23 cellular contexts compared by ENCODE assay signal in the genomic region with DNA sequence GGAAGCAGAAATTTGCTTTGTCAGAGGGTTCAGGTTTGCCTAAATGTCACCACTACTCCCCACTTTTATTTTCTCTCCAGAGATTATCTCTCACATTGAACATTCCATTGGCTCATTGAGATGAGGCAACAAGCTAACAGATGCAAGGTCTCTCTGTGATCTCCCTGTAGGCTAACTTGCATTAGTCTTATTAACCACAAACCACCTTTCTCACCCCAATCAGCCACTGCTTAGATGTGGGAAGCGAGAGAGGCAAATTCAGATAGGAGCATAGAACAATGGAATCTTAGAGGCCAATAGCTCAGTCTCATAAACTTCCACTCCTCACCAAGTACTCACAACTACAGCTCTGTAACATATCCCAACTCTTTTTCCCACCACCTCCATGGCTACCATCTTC.
DNase-seq lines count a peak whose midpoint lies in the region; FAIRE-seq and TF ChIP-seq lines count a peak whose summit lies in the region.
"Had no signal": no experiment of that assay in that cellular context is flagged by ENCODE, and none has a peak within 500 bp of the region (broad histone marks: within the 10 kb centered on the region; RNA-seq: fewer than 3 reads in every experiment).

No MANE protein-coding gene starts in this region.

- no peaks in the 10 kb centered on the region for H3K36me3 ChIP-seq in BLaER1 treated with 17β-estradiol and CSF1 and Interleukin-3, amounts not matched to agents 10 nM and 100 nM
- H3K36me3 ChIP-seq: SJCRH30 had no signal

- H3K27ac ChIP-seq in BLaER1 treated with 17β-estradiol and CSF1 and Interleukin-3, amounts not matched to agents 10 nM and 100 nM = no peak overlapping the region
- H3K27ac ChIP-seq: A549, RWPE1, SJCRH30 had no signal

- H3K36me3 Mint-ChIP-seq in activated CD4-positive, alpha-beta T cell treated with anti-CD3 and anti-CD28 coated beads, Interleukin-2, amount 10 ng/mL, durations not matched to agents 7 days and 5 days (ENCODE audit: low read depth) = no peaks in the 10 kb centered on the region
- H3K36me3 Mint-ChIP-seq: CD4-positive, CD25-positive, alpha-beta regulatory T cell; IgD-negative memory B cell had no signal

- no peaks in the 10 kb centered on the region for H3K27me3 ChIP-seq in BLaER1 treated with 17β-estradiol and CSF1 and Interleukin-3, amounts not matched to agents 10 nM and 100 nM
- H3K27me3 ChIP-seq: SJCRH30 had no signal

- peaks cover 4 to 20% (median 16%) of the 10 kb centered on the region in 11 experiments; a peak in 13 of 22 replicates for H3K9me3 ChIP-seq in BLaER1 treated with 17β-estradiol and CSF1 and Interleukin-3, amounts not matched to agents 10 nM and 100 nM (replicated peaks in 1 of 11)
- H3K9me3 ChIP-seq: A549, SJCRH30 had no signal

- TF ChIP-seq CTCF in astrocyte of the cerebellum (IDR thresholded peaks at IDR 0.05; ENCODE audit: low read depth, low read length, missing control alignments) = no peak

- H3K4me1 ChIP-seq in BLaER1 treated with 17β-estradiol and CSF1 and Interleukin-3, amounts not matched to agents 10 nM and 100 nM = peaks cover 0 to 10% (median 7%) of the 10 kb centered on the region in 10 experiments; a peak in 9 of 20 replicates
- H3K4me1 ChIP-seq: A549, SJCRH30 had no signal

- H3K27ac Mint-ChIP-seq in activated CD4-positive, alpha-beta T cell treated with anti-CD3 and anti-CD28 coated beads, Interleukin-2, amount 10 ng/mL, durations not matched to agents 7 days and 5 days = no peak overlapping the region
- H3K27ac Mint-ChIP-seq: CD4-positive, CD25-positive, alpha-beta regulatory T cell; HFFc6; IgD-negative memory B cell had no signal

- peak overlapping the region in 7 of 11 experiments; percentile 22 to 55 (median 37); a peak in 12 of 22 replicates for H3K4me2 ChIP-seq in BLaER1 treated with 17β-estradiol and CSF1 and Interleukin-3, amounts not matched to agents 10 nM and 100 nM
- H3K4me2 ChIP-seq: A549 had no signal

- peaks cover 2% of the 10 kb centered on the region for H3K9me3 Mint-ChIP-seq in activated CD4-positive, alpha-beta T cell treated with anti-CD3 and anti-CD28 coated beads, Interleukin-2, amount 10 ng/mL, durations not matched to agents 7 days and 5 days
- H3K9me3 Mint-ChIP-seq: HFFc6, IgD-negative memory B cell had no signal

- CTCF ChIA-PET in activated CD4-positive, alpha-beta T cell treated with anti-CD3 and anti-CD28 coated beads, Interleukin-2, amount 10 ng/mL, durations not matched to agents 7 days and 5 days (lab: Charles Lee) = no interaction called here

- peaks cover 1% of the 10 kb centered on the region for H3K27me3 Mint-ChIP-seq in activated CD4-positive, alpha-beta T cell treated with anti-CD3 and anti-CD28 coated beads, Interleukin-2, amount 10 ng/mL, durations not matched to agents 7 days and 5 days
- H3K27me3 Mint-ChIP-seq: CD4-positive, CD25-positive, alpha-beta regulatory T cell had no signal

- H3K4me3 ChIP-seq in BLaER1 treated with 17β-estradiol and CSF1 and Interleukin-3, amounts not matched to agents 10 nM and 100 nM = no peak overlapping the region
- H3K4me3 ChIP-seq in astrocyte of the cerebellum (ENCODE audit: low read depth, low read length) = no peak overlapping the region
- H3K4me3 ChIP-seq: A549, SJCRH30 had no signal

- no peak for FAIRE-seq in GM12891 (lab: Jason Lieb, UNC)
- FAIRE-seq: A549, H54 had no signal

- H4K20me1 ChIP-seq in BLaER1 treated with 17β-estradiol and CSF1 and Interleukin-3, amounts not matched to agents 10 nM and 100 nM = no peaks in the 10 kb centered on the region

- TF ChIP-seq POLR2A in GM12891 (IDR thresholded peaks at IDR 0.05; ENCODE audit: low read depth, low read length) = no peak

- POLR2A ChIA-PET in activated CD4-positive, alpha-beta T cell treated with anti-CD3 and anti-CD28 coated beads, Interleukin-2, amount 10 ng/mL, durations not matched to agents 7 days and 5 days (lab: Charles Lee) = no interaction called here

- no peaks in the 10 kb centered on the region for H3K4me1 Mint-ChIP-seq in activated CD4-positive, alpha-beta T cell treated with anti-CD3 and anti-CD28 coated beads, Interleukin-2, amount 10 ng/mL, durations not matched to agents 7 days and 5 days
- H3K4me1 Mint-ChIP-seq: CD4-positive, CD25-positive, alpha-beta regulatory T cell had no signal

- H3K4me3 Mint-ChIP-seq in activated CD4-positive, alpha-beta T cell treated with anti-CD3 and anti-CD28 coated beads, Interleukin-2, amount 10 ng/mL, durations not matched to agents 7 days and 5 days = no peak overlapping the region
- H3K4me3 Mint-ChIP-seq: CD4-positive, CD25-positive, alpha-beta regulatory T cell; HFFc6; IgD-negative memory B cell had no signal

- in situ Hi-C loops in astrocyte of the cerebellum (cut with HindIII; ENCODE audit: low sequenced_read_pairs) = no loop called here

- H3K9ac ChIP-seq in BLaER1 treated with 17β-estradiol and CSF1 and Interleukin-3, amounts not matched to agents 10 nM and 100 nM = no peak overlapping the region

- DNase-seq in LHCN-M2 (ENCODE audit: low read depth) (peak; percentile 75), astrocyte of the cerebellum (ENCODE audit: low read depth) (peak; percentile 38), iris pigment epithelial cell (ENCODE audit: low read depth) (peak; percentile 9), GM12891 (ENCODE audit: insufficient read length, low spot score) (no peak), NCI-H187 (lab: John Stamatoyannopoulos, UW) (no peak)
- no peak for DNase-seq in activated T-cell treated with anti-CD3 and anti-CD28 coated beads, Interleukin-2, amount 50 U/mL, for 1 hour
- no peak for DNase-seq in activated CD4-positive, alpha-beta T cell treated with anti-CD3 and anti-CD28 coated beads, Interleukin-2, amount 10 ng/mL, durations not matched to agents 7 days and 5 days
- DNase-seq: AML-193; CD4-positive, CD25-positive, alpha-beta regulatory T cell; DMS53; HFFc6; Kasumi-1; NCI-H1930; NCI-H2171; NCI-H446 treated with DMSO at 0.1 percent for 48 hours; PC-3; SJCRH30; SW 1271 had no signal

TF ChIP-seq in GM12891, 5 proteins besides CTCF, POLR2A, EP300 and RAD21:
- no peak for TF ChIP-seq SPI1 (IDR thresholded peaks at IDR 0.05; ENCODE audit: low read depth, low read length)
- TF ChIP-seq POU2F2 (IDR thresholded peaks at IDR 0.05; ENCODE audit: low read depth, low read length) = no peak
- no peak for TF ChIP-seq TAF1 (IDR thresholded peaks at IDR 0.05; ENCODE audit: low read depth, low read length)
- no peak for TF ChIP-seq PAX5 (IDR thresholded peaks at IDR 0.05; ENCODE audit: insufficient read depth, low read length, severe bottlenecking)
- no peak for TF ChIP-seq POLR2AphosphoS5 (IDR thresholded peaks at IDR 0.05; ENCODE audit: low read depth, low read length)

Comparison
In these comparisons a context has a peak if more than half of its experiments do, and no peak if none do; other contexts are left out.
1. DNase-seq: peak in LHCN-M2 (single experiment), astrocyte of the cerebellum (single experiment) and iris pigment epithelial cell (single experiment); none in GM12891 (single experiment), NCI-H187 (0 of 2), activated T-cell treated with anti-CD3 and anti-CD28 coated beads, Interleukin-2, amount 50 U/mL, for 1 hour (single experiment) and activated CD4-positive, alpha-beta T cell treated with anti-CD3 and anti-CD28 coated beads, Interleukin-2, amount 10 ng/mL, durations not matched to agents 7 days and 5 days (single experiment).